Comparison of ENCODE assay signal across 1 cellular context in the genomic region with DNA sequence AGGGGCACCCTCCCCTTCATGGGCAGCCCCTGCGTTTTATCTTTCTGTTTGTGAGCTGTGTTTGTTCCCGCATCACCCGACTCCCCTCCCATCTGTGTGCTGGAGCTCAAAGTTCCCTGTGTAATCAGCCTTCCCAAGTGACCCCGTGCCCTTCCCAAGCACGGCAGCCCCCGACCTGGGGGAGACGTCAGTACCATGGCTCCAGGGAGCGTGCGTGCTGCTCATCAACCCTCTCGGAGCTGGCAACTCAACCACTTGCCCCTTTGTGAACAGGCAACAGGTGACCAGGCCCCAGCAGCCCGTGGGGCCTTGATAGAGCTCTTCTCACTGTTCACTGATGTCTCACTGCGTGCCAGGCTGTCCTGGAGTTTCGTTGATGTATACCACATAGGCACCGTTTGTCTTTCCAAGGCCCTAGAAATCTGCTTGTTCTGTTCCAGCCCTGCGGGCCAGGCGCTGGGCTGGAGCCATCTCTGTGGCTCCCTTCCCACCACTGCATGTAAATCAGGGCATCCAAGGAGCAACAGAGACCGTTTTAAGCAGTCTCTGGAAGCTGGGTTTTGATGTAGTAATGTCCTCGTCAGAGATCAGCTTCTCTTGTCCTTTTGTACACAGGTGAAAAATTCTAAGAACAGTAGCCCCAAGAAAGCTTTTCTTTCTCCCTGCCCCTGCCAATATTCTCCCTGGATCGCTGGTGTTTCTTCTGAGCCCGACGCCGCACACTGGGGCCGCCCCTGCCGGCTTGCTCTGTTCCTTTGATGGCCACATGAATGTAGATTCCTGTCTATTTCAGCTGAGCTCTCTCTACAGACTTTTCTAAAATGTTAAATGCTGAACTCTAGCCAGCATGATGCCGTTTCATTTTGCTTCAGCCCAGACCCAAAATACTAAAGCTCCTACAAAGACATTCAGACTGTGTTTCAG.
TF ChIP-seq lines count a peak whose summit lies in the region.

No MANE protein-coding gene starts in this region.

TF ChIP-seq in WTC11, 78 proteins besides CTCF, POLR2A, EP300 and RAD21 (continued from another document):
- TF ChIP-seq, protein P1, sequence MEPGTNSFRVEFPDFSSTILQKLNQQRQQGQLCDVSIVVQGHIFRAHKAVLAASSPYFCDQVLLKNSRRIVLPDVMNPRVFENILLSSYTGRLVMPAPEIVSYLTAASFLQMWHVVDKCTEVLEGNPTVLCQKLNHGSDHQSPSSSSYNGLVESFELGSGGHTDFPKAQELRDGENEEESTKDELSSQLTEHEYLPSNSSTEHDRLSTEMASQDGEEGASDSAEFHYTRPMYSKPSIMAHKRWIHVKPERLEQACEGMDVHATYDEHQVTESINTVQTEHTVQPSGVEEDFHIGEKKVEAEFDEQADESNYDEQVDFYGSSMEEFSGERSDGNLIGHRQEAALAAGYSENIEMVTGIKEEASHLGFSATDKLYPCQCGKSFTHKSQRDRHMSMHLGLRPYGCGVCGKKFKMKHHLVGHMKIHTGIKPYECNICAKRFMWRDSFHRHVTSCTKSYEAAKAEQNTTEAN (CRISPR knock-in tag; IDR thresholded peaks at IDR 0.05) = no peak
- no peak for TF ChIP-seq ZNF423 (CRISPR knock-in tag; IDR thresholded peaks at IDR 0.05)
